In the genomic region with DNA sequence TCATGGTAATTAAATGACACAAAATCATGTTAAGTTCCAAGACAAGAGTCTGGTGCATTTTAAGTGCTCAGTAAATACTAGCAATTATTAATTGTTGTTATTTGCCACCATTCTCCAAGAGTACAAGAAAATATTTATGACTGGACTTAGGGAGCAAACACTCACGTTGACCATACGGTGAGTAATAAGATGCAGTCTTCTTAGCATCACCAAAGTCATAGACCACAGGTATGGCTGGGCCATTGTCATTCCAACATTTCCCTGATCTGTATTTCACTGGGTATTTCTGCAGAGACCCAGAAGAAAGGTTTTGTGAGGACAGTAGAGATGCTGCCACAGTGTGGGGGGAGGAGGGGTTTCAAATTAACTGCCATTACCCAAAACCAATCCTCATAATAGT, we compare ENCODE assay signal across 1 cellular context.
TF ChIP-seq lines count a peak whose summit lies in the region.

No MANE protein-coding gene starts in this region.

TF ChIP-seq in H1, 55 proteins besides CTCF, POLR2A, EP300 and RAD21:
- TF ChIP-seq POLR2AphosphoS5 (IDR thresholded peaks at IDR 0.05; ENCODE audit: low read depth, low read length) (no peak), TAF1 (IDR thresholded peaks at IDR 0.05; ENCODE audit: low read depth, low read length) (no peak), SRF (IDR thresholded peaks at IDR 0.05; ENCODE audit: low read depth, low read length) (no peak), TBP (IDR thresholded peaks at IDR 0.05; ENCODE audit: low read depth, low read length) (no peak), TEAD4 (IDR thresholded peaks at IDR 0.05; ENCODE audit: low read depth, low read length) (no peak), BACH1 (IDR thresholded peaks at IDR 0.05; ENCODE audit: low read length) (no peak), JUN (IDR thresholded peaks at IDR 0.05; ENCODE audit: low read depth, low read length) (no peak), RFX5 (IDR thresholded peaks at IDR 0.05; ENCODE audit: borderline replicate concordance, low read depth, low read length) (no peak), EZH2 (IDR thresholded peaks at IDR 0.05; ENCODE audit: low read depth, low read length, severe bottlenecking) (no peak), SP2 (IDR thresholded peaks at IDR 0.05; ENCODE audit: low read length) (no peak)
